In the genomic region with DNA sequence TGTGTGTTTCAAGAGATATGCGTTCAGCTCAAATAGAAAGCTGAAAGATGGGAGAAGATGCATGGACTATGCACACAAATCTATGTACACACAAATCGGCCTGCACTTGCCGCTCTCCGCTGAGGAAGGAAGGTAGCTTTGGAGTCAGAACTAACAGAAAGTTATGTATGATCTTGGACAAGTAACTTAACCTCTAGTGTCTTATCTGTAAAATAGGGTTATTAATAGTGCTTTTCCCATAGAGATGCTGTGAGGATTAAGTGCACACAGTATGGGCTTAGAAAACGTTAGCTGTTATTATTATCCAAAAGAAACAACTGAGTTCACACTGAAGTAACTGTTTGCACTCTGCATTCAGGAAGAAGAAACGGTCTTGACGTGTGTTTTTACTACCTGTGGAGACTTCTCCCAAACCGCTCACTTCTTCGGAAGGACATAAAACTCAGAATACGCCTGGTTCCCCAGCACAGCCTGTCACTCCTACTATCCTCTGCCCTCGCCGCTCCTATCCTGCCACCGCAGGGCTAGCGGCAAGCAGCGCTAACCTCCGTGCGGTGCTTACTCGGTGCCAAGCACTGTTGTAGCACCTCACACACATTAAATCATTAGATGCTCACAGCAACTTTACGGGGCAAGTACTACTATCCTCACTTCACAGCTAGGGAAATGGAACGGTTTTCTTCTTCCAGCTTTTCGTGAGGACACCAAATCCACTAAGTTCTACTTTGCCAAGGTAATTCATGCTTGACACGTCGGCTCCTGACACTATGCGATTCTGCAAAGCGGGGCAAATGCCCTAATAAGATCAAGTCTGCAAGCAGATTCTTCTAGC, we compare ENCODE assay signal across 8 cellular contexts. TPM values are rescaled to one million over a fixed set of nuclear protein-coding genes. Genes with fewer than 3 reads are reported as not detected.
DNase-seq lines count a peak whose midpoint lies in the region; ATAC-seq, FAIRE-seq and TF ChIP-seq lines count a peak whose summit lies in the region.

No MANE protein-coding gene starts in this region.

- no peaks in the 10 kb centered on the region for H3K27me3 Mint-ChIP-seq in CD4-positive, alpha-beta T cell
- H3K27me3 Mint-ChIP-seq in nephron (ENCODE audit: low read depth) = no peaks in the 10 kb centered on the region

- TF ChIP-seq CTCF in CD4-positive, alpha-beta T cell (IDR thresholded peaks at IDR 0.05) = no peak
- peak in 1 of 3 experiments; percentile 18 for TF ChIP-seq CTCF in esophagus muscularis mucosa (IDR thresholded peaks at IDR 0.05)
- TF ChIP-seq CTCF in nephron (IDR thresholded peaks at IDR 0.05; ENCODE audit: unreplicated experiment in 3 of 3) = no peak

- peak overlapping the region; percentile 96 for H3K4me3 Mint-ChIP-seq in CD4-positive, alpha-beta T cell
- H3K4me3 Mint-ChIP-seq in nephron = peak overlapping the region; percentile 93 to 99 (median 96)

- no peak overlapping the region for H3K27ac ChIP-seq in CD4-positive, alpha-beta T cell (ENCODE audit: low read depth, low read length)
- H3K27ac ChIP-seq in esophagus muscularis mucosa (replicated peaks in 1 of 4) = peak overlapping the region; percentile 92 to 99 (median 98)

- peaks cover 13 to 56% (median 53%) of the 10 kb centered on the region in 4 donors for H3K4me1 ChIP-seq in esophagus muscularis mucosa

- H3K36me3 ChIP-seq in esophagus muscularis mucosa = no peaks in the 10 kb centered on the region

- POLR2A ChIA-PET in CD4-positive, alpha-beta T cell (lab: Charles Lee) = interaction anchor here (0.6 to 3.7 kb wide), 9 partner anchors 11 to 1194 kb away, joined by 3 to 21 read pairs (median 4); no protein-coding TSS in a partner anchor

- peak overlapping the region; percentile 77 for H3K27ac Mint-ChIP-seq in CD4-positive, alpha-beta T cell
- H3K27ac Mint-ChIP-seq in nephron = peak overlapping the region; percentile 89 to 96 (median 92)

- CTCF ChIA-PET in CD4-positive, alpha-beta T cell (lab: Charles Lee) = interaction anchor here (0.7 to 3.2 kb wide), 8 partner anchors 11 to 381 kb away, joined by 3 to 15 read pairs (median 5); no protein-coding TSS in a partner anchor

- FAIRE-seq in GM19239 (lab: Jason Lieb, UNC) = no peak

- peaks cover 10% of the 10 kb centered on the region for H3K36me3 Mint-ChIP-seq in CD4-positive, alpha-beta T cell (ENCODE audit: low read depth)
- peaks cover 14% of the 10 kb centered on the region for H3K36me3 Mint-ChIP-seq in nephron (ENCODE audit: low read depth)

- H3K27me3 ChIP-seq in CD4-positive, alpha-beta T cell (ENCODE audit: control insufficient read depth, insufficient read depth, low read length) = no peaks in the 10 kb centered on the region
- no peaks in the 10 kb centered on the region for H3K27me3 ChIP-seq in esophagus muscularis mucosa

- peak; percentile 52 for ATAC-seq in CD4-positive, alpha-beta T cell (ENCODE audit: poor library complexity)
- ATAC-seq in HG03025 (IDR thresholded peaks at IDR 0.05; ENCODE audit: low FRiP score, unreplicated experiment) = no peak
- ATAC-seq in HG02938 (IDR thresholded peaks at IDR 0.05; ENCODE audit: unreplicated experiment) = no peak

- intact Hi-C loops in CD4-positive, alpha-beta T cell (cut with DNase I, micrococcal nuclease) = loop anchor here (2.0 to 10.0 kb wide), 5 partner anchors 77 to 377 kb away; no protein-coding TSS in a partner anchor
- intact Hi-C loops in esophagus muscularis mucosa (cut with DNase I) = loop anchor here (5.0 kb wide), 2 partner anchors 37 to 152 kb away; no protein-coding TSS in a partner anchor

- no peaks in the 10 kb centered on the region for H3K9me3 ChIP-seq in CD4-positive, alpha-beta T cell (ENCODE audit: control insufficient read depth, low read length)
- no peaks in the 10 kb centered on the region for H3K9me3 ChIP-seq in esophagus muscularis mucosa

- no peaks in the 10 kb centered on the region for H3K9me3 Mint-ChIP-seq in CD4-positive, alpha-beta T cell
- no peaks in the 10 kb centered on the region for H3K9me3 Mint-ChIP-seq in nephron

- peak overlapping the region; percentile 72 to 88 (median 83) for H3K4me3 ChIP-seq in esophagus muscularis mucosa

- no peak for TF ChIP-seq EP300 in esophagus muscularis mucosa (IDR thresholded peaks at IDR 0.05)

- TF ChIP-seq POLR2A in esophagus muscularis mucosa (IDR thresholded peaks at IDR 0.05; ENCODE audit: low read depth) = no peak

- WGBS in esophagus muscularis mucosa = 9% methylated on average over 25 of the region's 25 CpGs

- DNase-seq in CD4-positive, alpha-beta T cell = peak in 8 of 10 experiments; percentile 9 to 53 (median 17)
- peak; percentile 26 for DNase-seq in LoVo (ENCODE audit: low spot score)
- DNase-seq in activated CD8-positive, alpha-beta memory T cell treated with anti-CD3 and anti-CD28 coated beads, Interleukin-2, amount 50 U/mL, for 48 hours = peak; percentile 74
- no peak for DNase-seq in esophagus muscularis mucosa (ENCODE audit: extremely low spot score)
- no peak for DNase-seq in GM19239 (ENCODE audit: insufficient read length, low spot score)

- H3K4me1 Mint-ChIP-seq in CD4-positive, alpha-beta T cell (ENCODE audit: low read depth) = peaks cover 31% of the 10 kb centered on the region
- peaks cover 32% of the 10 kb centered on the region for H3K4me1 Mint-ChIP-seq in nephron

RNA-seq across cellular contexts. Expression of a gene that starts 1.3 kb away (rescaled TPM):
- 10 to 100 TPM; 31.5 to 36.6 TPM for total RNA-seq in CD4-positive, alpha-beta T cell
- total RNA-seq in esophagus muscularis mucosa = 100 to 1,000 TPM; 176 to 262 (median 188) TPM

Comparison
In these comparisons a context has a peak if more than half of its experiments do, and no peak if none do; other contexts are left out.
1. DNase-seq: peak in CD4-positive, alpha-beta T cell (8 of 10), LoVo (single experiment) and activated CD8-positive, alpha-beta memory T cell treated with anti-CD3 and anti-CD28 coated beads, Interleukin-2, amount 50 U/mL, for 48 hours (single experiment); none in esophagus muscularis mucosa (single experiment) and GM19239 (single experiment).
2. RNA of a gene that starts 1.3 kb away (total RNA-seq): 176 to 262 TPM in esophagus muscularis mucosa; 31.5 to 36.6 TPM in CD4-positive, alpha-beta T cell; every median in the first group is over 4 times any median in the second.